Comparison of ENCODE assay signal across 8 cellular contexts in genomic region chr14:22850944-22851790, GRCh38. TPM values are rescaled to one million over a fixed set of nuclear protein-coding genes. Genes with fewer than 3 reads are reported as not detected.
DNase-seq lines count a peak whose midpoint lies in the region; ATAC-seq, FAIRE-seq and TF ChIP-seq lines count a peak whose summit lies in the region.

No MANE protein-coding gene starts in this region.

- intact Hi-C loops in GM12878 (cut with micrococcal nuclease; ENCODE audit: unreplicated experiment) = loop anchor here (5.0 kb wide), 1 partner anchor 294 kb away; no protein-coding TSS in a partner anchor

- H3K4me3 Mint-ChIP-seq in stimulated activated naive CD8-positive, alpha-beta T cell treated with anti-CD3 and anti-CD28 coated beads, Interleukin-15, Interleukin-2, amounts not matched to agents 100 ng/mL and 50 ng/mL, for 24 hours = no peak overlapping the region

- 81% methylated on average over 9 of the region's 9 CpGs for WGBS in GM12878 (ENCODE audit: insufficient coverage, insufficient replicate concordance, low lambda C conversion rate, missing lambda C conversion rate)

- H3K27me3 ChIP-seq in GM12878 (replicated peaks in 1 of 2; ENCODE audit: control insufficient read depth in 2 of 2, insufficient read depth in 2 of 2, low read length in 1 of 2) (no peaks in the 10 kb centered on the region), kidney epithelial cell (ENCODE audit: control insufficient read depth, insufficient read depth, low read length) (no peaks in the 10 kb centered on the region)

- no peak for TF ChIP-seq POLR2A in GM12878 (IDR thresholded peaks at IDR 0.05; ENCODE audit: low read depth, low read length)

- H3K27ac ChIP-seq in GM12878 (ENCODE audit: control insufficient read depth, insufficient read depth) = peak overlapping the region; percentile 18; the same call in 1 of the 2 replicates

- peak; percentile 75 for DNase-seq in A172 (ENCODE audit: low spot score)
- DNase-seq in LHCN-M2 (ENCODE audit: low read depth) = peak; percentile 99
- DNase-seq in GM12878 (ENCODE audit: low read depth, low spot score) = no peak
- DNase-seq in kidney epithelial cell (ENCODE audit: low read depth) = peak; percentile 76
- DNase-seq in activated gamma-delta T cell (lab: John Stamatoyannopoulos, UW) = no peak
- DNase-seq in NCI-H187 treated with DMSO at 0.1 percent for 48 hours (lab: John Stamatoyannopoulos, UW) = no peak
- DNase-seq in SK-N-DZ (ENCODE audit: low spot score) = no peak

- no peak for TF ChIP-seq EP300 in GM12878 (IDR thresholded peaks at IDR 0.05; ENCODE audit: borderline replicate concordance in 1 of 2, control insufficient read depth in 1 of 2, low read depth in 2 of 2, low read length in 2 of 2)

- H3K36me3 ChIP-seq in GM12878 (ENCODE audit: control insufficient read depth in 2 of 2, insufficient read depth in 2 of 2, low read length in 1 of 2) (no peaks in the 10 kb centered on the region), kidney epithelial cell (ENCODE audit: control insufficient read depth, insufficient read depth, low read length) (peaks cover 4% of the 10 kb centered on the region)

- TF ChIP-seq RAD21 in GM12878 (IDR thresholded peaks at IDR 0.05; ENCODE audit: insufficient read depth, low read depth, low read length) = no peak

- no peaks in the 10 kb centered on the region for H3K9me3 Mint-ChIP-seq in stimulated activated naive CD8-positive, alpha-beta T cell treated with anti-CD3 and anti-CD28 coated beads, Interleukin-15, Interleukin-2, amounts not matched to agents 100 ng/mL and 50 ng/mL, for 24 hours

- no peak overlapping the region for H3K9ac ChIP-seq in GM12878 (ENCODE audit: control insufficient read depth, insufficient read depth, low read length)

- peaks cover 18% of the 10 kb centered on the region for H3K4me1 ChIP-seq in GM12878 (ENCODE audit: control insufficient read depth, insufficient read depth, low read length)

- ATAC-seq in GM12878 = no peak

- no peak overlapping the region for H3K4me3 ChIP-seq in GM12878
- H3K4me3 ChIP-seq in kidney epithelial cell (ENCODE audit: low read depth, low read length) = no peak overlapping the region

- FAIRE-seq in GM12878 (lab: Jason Lieb, UNC) = no peak

- BruUV-seq in GM12878 (replicated peaks; lab: Mats Ljungman, UMichigan) = no TSS peak

- H3K79me2 ChIP-seq in GM12878 (ENCODE audit: control insufficient read depth, insufficient read depth, low read length) = no peaks in the 10 kb centered on the region

- H3K27ac Mint-ChIP-seq in stimulated activated naive CD8-positive, alpha-beta T cell treated with anti-CD3 and anti-CD28 coated beads, Interleukin-15, Interleukin-2, amounts not matched to agents 100 ng/mL and 50 ng/mL, for 24 hours = peak overlapping the region; percentile 26

- RAD21 ChIA-PET in GM12878 (lab: Charles Lee; ENCODE audit: unreplicated experiment) = interaction anchor here (1.0 to 9.4 kb wide), 13 partner anchors 21 to 295 kb away, joined by 3 to 130 read pairs (median 10); partner anchors contain the start of genes MRPL52 and OXA1L

- no peak overlapping the region for H3K4me2 ChIP-seq in GM12878 (ENCODE audit: control insufficient read depth, insufficient read depth)

- peaks cover under 1% of the 10 kb centered on the region for H3K36me3 Mint-ChIP-seq in stimulated activated naive CD8-positive, alpha-beta T cell treated with anti-CD3 and anti-CD28 coated beads, Interleukin-15, Interleukin-2, amounts not matched to agents 100 ng/mL and 50 ng/mL, for 24 hours (ENCODE audit: low read depth)

- POLR2A ChIA-PET in GM12878 (lab: Charles Lee) = interaction anchor here (0.5 to 0.8 kb wide), 4 partner anchors 28 to 280 kb away, joined by 3 to 7 read pairs (median 4); no protein-coding TSS in a partner anchor

- TF ChIP-seq CTCF in GM12878 (IDR thresholded peaks at IDR 0.05 in 2 of 3, conservative IDR thresholded peaks at IDR 0.05 in 1 of 3; ENCODE audit: control insufficient read depth in 2 of 3, extremely low read depth in 1 of 3, insufficient read depth in 1 of 3, low read depth in 3 of 3, low read length in 3 of 3) (no peak), kidney epithelial cell (IDR thresholded peaks at IDR 0.05; ENCODE audit: insufficient read depth, low read length, poor library complexity, severe bottlenecking) (no peak)

- in situ Hi-C loops in GM12878 (cut with MboI) = loop anchor here (10.0 kb wide), 1 partner anchor 466 kb away; no protein-coding TSS in a partner anchor

- SMC1A ChIA-PET in GM12878 (lab: Charles Lee; ENCODE audit: uncharacterized antibody, unreplicated experiment) = interaction anchor here (0.6 to 7.3 kb wide), 18 partner anchors 10 to 291 kb away, joined by 3 to 104 read pairs (median 6); partner anchors contain the start of genes LRP10, MRPL52, OXA1L and PRMT5

- H4K20me1 ChIP-seq in GM12878 (ENCODE audit: control insufficient read depth, insufficient read depth) = no peaks in the 10 kb centered on the region

- peak overlapping the region; percentile 39; the same call in 1 of the 2 replicates for H2AFZ ChIP-seq in GM12878 (ENCODE audit: control insufficient read depth, low read depth, low read length)

- no peaks in the 10 kb centered on the region for H3K9me3 ChIP-seq in GM12878 (replicated peaks; ENCODE audit: control insufficient read depth, insufficient read depth, low read length)

- CTCF ChIA-PET in GM12878 (lab: Yijun Ruan, JAX) = interaction anchor here (0.5 to 10.0 kb wide), 20 partner anchors 10 to 465 kb away, joined by 3 to 324 read pairs (median 35); partner anchors contain the start of genes LRP10, MRPL52, OXA1L and SLC7A7

- peaks cover 19% of the 10 kb centered on the region for H3K4me1 Mint-ChIP-seq in stimulated activated naive CD8-positive, alpha-beta T cell treated with anti-CD3 and anti-CD28 coated beads, Interleukin-15, Interleukin-2, amounts not matched to agents 100 ng/mL and 50 ng/mL, for 24 hours (ENCODE audit: low read depth)

- H3K27me3 Mint-ChIP-seq in stimulated activated naive CD8-positive, alpha-beta T cell treated with anti-CD3 and anti-CD28 coated beads, Interleukin-15, Interleukin-2, amounts not matched to agents 100 ng/mL and 50 ng/mL, for 24 hours = peaks cover 8% of the 10 kb centered on the region

RNA-seq across cellular contexts. Expression of gene MMP14, which starts 14.8 kb away (rescaled TPM):
- total RNA-seq in A172 (2014; rRNA removed; shearing (Covaris generic)) = 82.4 and 92.9 TPM in 2 replicates
- 292 and 331 TPM in 2 replicates for total RNA-seq in LHCN-M2 (2014; rRNA removed)
- 172 TPM for polyA plus RNA-seq in LHCN-M2 (2012)
- total RNA-seq in GM12878 (2013; cell fraction: nucleolus; rRNA removed) = 3.2 and 5.0 TPM in 2 replicates
- total RNA-seq in GM12878 (2014; rRNA removed) = 0.38 and 0.85 TPM in 2 replicates
- 0.28 and 0.31 TPM in 2 replicates for total RNA-seq in GM12878 (2014; rRNA removed; fragmentation: Illumina TruSeq; extraction: Trizol)
- total RNA-seq in GM12878 (2021) = 1.1 and 1.8 TPM in 2 replicates
- polyA plus RNA-seq in GM12878 (2011; ENCODE audit: low read depth) = 1.2 TPM
- 0.65 and 0.91 TPM in 2 replicates for polyA plus RNA-seq in GM12878 (2011; rRNA removed)
- polyA plus RNA-seq in GM12878 (2011; cell fraction: cytosol; rRNA removed) = 1.8 and 2.0 TPM in 2 replicates
- 7.5 and 8.2 TPM in 2 replicates for polyA plus RNA-seq in GM12878 (2011; cell fraction: nucleus; rRNA removed)
- 0.46 and 0.59 TPM in 2 replicates for polyA plus RNA-seq in GM12878 (2012)
- polyA plus RNA-seq in GM12878 (2014; fragmentation: Illumina TruSeq; extraction: Trizol) = 0.27 and 0.56 TPM in 2 replicates
- polyA plus RNA-seq in GM12878 (2014; fragmentation: Nextera tagmentation; extraction: Ambion mirVana) = not detected
- 1.8 and 1.9 TPM in 2 replicates for polyA plus RNA-seq in GM12878 (2014; rRNA removed)
- polyA plus RNA-seq in GM12878 (2016; fragmentation: Nextera tagmentation; extraction: Ambion mirVana) = under 1 TPM; 0.32 to 0.42 TPM
- polyA minus RNA-seq in GM12878 (2011; rRNA and poly(A)+ RNA removed) = 0.15 and 0.26 TPM in 2 replicates
- polyA minus RNA-seq in GM12878 (2011; cell fraction: cytosol; rRNA and poly(A)+ RNA removed) = not detected in 2 replicates
- 0.57 and 1.1 TPM in 2 replicates for polyA minus RNA-seq in GM12878 (2011; cell fraction: nucleus; rRNA and poly(A)+ RNA removed)
- 650 and 669 TPM in 2 replicates for total RNA-seq in kidney epithelial cell
- polyA plus RNA-seq in SK-N-DZ (2014; cell fraction: cytosol; rRNA removed) = 3.1 and 4.2 TPM in 2 replicates
- polyA plus RNA-seq in SK-N-DZ (2014; cell fraction: nucleus; rRNA removed) = 1.7 and 3.4 TPM in 2 replicates

RNA-seq across cellular contexts. Expression of gene LRP10, which starts 20.4 kb away (rescaled TPM):
- 28.7 and 38.7 TPM in 2 replicates for total RNA-seq in A172 (2014; rRNA removed; shearing (Covaris generic))
- total RNA-seq in LHCN-M2 (2014; rRNA removed) = 86.0 and 86.5 TPM in 2 replicates
- 127 TPM for polyA plus RNA-seq in LHCN-M2 (2012)
- total RNA-seq in GM12878 (2013; cell fraction: nucleolus; rRNA removed) = 43.0 and 46.7 TPM in 2 replicates
- total RNA-seq in GM12878 (2014; rRNA removed) = 16.7 and 17.8 TPM in 2 replicates
- 10.5 and 13.5 TPM in 2 replicates for total RNA-seq in GM12878 (2014; rRNA removed; fragmentation: Illumina TruSeq; extraction: Trizol)
- total RNA-seq in GM12878 (2021) = 51.5 and 56.9 TPM in 2 replicates
- 23.9 TPM for polyA plus RNA-seq in GM12878 (2011; ENCODE audit: low read depth)
- 7.9 and 20.4 TPM in 2 replicates for polyA plus RNA-seq in GM12878 (2011; rRNA removed)
- polyA plus RNA-seq in GM12878 (2011; cell fraction: cytosol; rRNA removed) = 30.1 and 31.1 TPM in 2 replicates
- 57.3 and 57.9 TPM in 2 replicates for polyA plus RNA-seq in GM12878 (2011; cell fraction: nucleus; rRNA removed)
- polyA plus RNA-seq in GM12878 (2012) = 47.1 and 60.2 TPM in 2 replicates
- polyA plus RNA-seq in GM12878 (2014; fragmentation: Illumina TruSeq; extraction: Trizol) = 8.3 and 24.5 TPM in 2 replicates
- polyA plus RNA-seq in GM12878 (2014; fragmentation: Nextera tagmentation; extraction: Ambion mirVana) = 1 to 10 TPM; 3.0 TPM
- 21.4 and 23.0 TPM in 2 replicates for polyA plus RNA-seq in GM12878 (2014; rRNA removed)
- 10 to 100 TPM; 43.8 to 53.7 TPM for polyA plus RNA-seq in GM12878 (2016; fragmentation: Nextera tagmentation; extraction: Ambion mirVana)
- polyA minus RNA-seq in GM12878 (2011; rRNA and poly(A)+ RNA removed) = 43.4 and 68.8 TPM in 2 replicates
- 30.1 and 34.1 TPM in 2 replicates for polyA minus RNA-seq in GM12878 (2011; cell fraction: cytosol; rRNA and poly(A)+ RNA removed)
- 24.3 and 36.3 TPM in 2 replicates for polyA minus RNA-seq in GM12878 (2011; cell fraction: nucleus; rRNA and poly(A)+ RNA removed)
- 124 and 150 TPM in 2 replicates for total RNA-seq in kidney epithelial cell
- 2.2 and 2.5 TPM in 2 replicates for polyA plus RNA-seq in SK-N-DZ (2014; cell fraction: cytosol; rRNA removed)
- polyA plus RNA-seq in SK-N-DZ (2014; cell fraction: nucleus; rRNA removed) = 1.6 and 3.7 TPM in 2 replicates

RNA-seq across cellular contexts. Expression of gene MRPL52, which starts 21.5 kb away (rescaled TPM):
- 72.1 and 163 TPM in 2 replicates for total RNA-seq in A172 (2014; rRNA removed; shearing (Covaris generic))
- total RNA-seq in LHCN-M2 (2014; rRNA removed) = 104 and 188 TPM in 2 replicates
- polyA plus RNA-seq in LHCN-M2 (2012) = 193 TPM
- 21.8 and 22.3 TPM in 2 replicates for total RNA-seq in GM12878 (2013; cell fraction: nucleolus; rRNA removed)
- total RNA-seq in GM12878 (2014; rRNA removed) = 102 and 143 TPM in 2 replicates
- 110 and 135 TPM in 2 replicates for total RNA-seq in GM12878 (2014; rRNA removed; fragmentation: Illumina TruSeq; extraction: Trizol)
- total RNA-seq in GM12878 (2021) = 193 and 208 TPM in 2 replicates
- polyA plus RNA-seq in GM12878 (2011; ENCODE audit: low read depth) = 136 TPM
- polyA plus RNA-seq in GM12878 (2011; rRNA removed) = 62.7 and 86.1 TPM in 2 replicates
- polyA plus RNA-seq in GM12878 (2011; cell fraction: cytosol; rRNA removed) = 51.4 and 58.7 TPM in 2 replicates
- polyA plus RNA-seq in GM12878 (2011; cell fraction: nucleus; rRNA removed) = 32.4 and 47.1 TPM in 2 replicates
- polyA plus RNA-seq in GM12878 (2012) = 113 and 144 TPM in 2 replicates
- polyA plus RNA-seq in GM12878 (2014; fragmentation: Illumina TruSeq; extraction: Trizol) = 43.2 and 67.3 TPM in 2 replicates
- 100 to 1,000 TPM in 1 of 2 experiments, 10 to 100 TPM in 1; 51.7 to 142 TPM for polyA plus RNA-seq in GM12878 (2014; fragmentation: Nextera tagmentation; extraction: Ambion mirVana)
- 172 and 212 TPM in 2 replicates for polyA plus RNA-seq in GM12878 (2014; rRNA removed)
- polyA plus RNA-seq in GM12878 (2016; fragmentation: Nextera tagmentation; extraction: Ambion mirVana) = 100 to 1,000 TPM; 530 to 541 TPM
- polyA minus RNA-seq in GM12878 (2011; rRNA and poly(A)+ RNA removed) = 9.3 and 15.1 TPM in 2 replicates
- polyA minus RNA-seq in GM12878 (2011; cell fraction: cytosol; rRNA and poly(A)+ RNA removed) = 12.3 and 22.1 TPM in 2 replicates
- 7.9 and 18.8 TPM in 2 replicates for polyA minus RNA-seq in GM12878 (2011; cell fraction: nucleus; rRNA and poly(A)+ RNA removed)
- total RNA-seq in kidney epithelial cell = 102 and 362 TPM in 2 replicates
- 263 and 507 TPM in 2 replicates for polyA plus RNA-seq in SK-N-DZ (2014; cell fraction: cytosol; rRNA removed)
- 124 and 172 TPM in 2 replicates for polyA plus RNA-seq in SK-N-DZ (2014; cell fraction: nucleus; rRNA removed)

RNA-seq across cellular contexts. Expression of gene REM2, which starts 31.9 kb away (rescaled TPM):
- not detected in 2 replicates for total RNA-seq in A172 (2014; rRNA removed; shearing (Covaris generic))
- total RNA-seq in LHCN-M2 (2014; rRNA removed) = 0.06 and 0.13 TPM in 2 replicates
- polyA plus RNA-seq in LHCN-M2 (2012) = 0.17 TPM
- 3.3 and 4.7 TPM in 2 replicates for total RNA-seq in GM12878 (2013; cell fraction: nucleolus; rRNA removed)
- total RNA-seq in GM12878 (2014; rRNA removed) = 0.87 and 1.2 TPM in 2 replicates
- 0.27 and 0.37 TPM in 2 replicates for total RNA-seq in GM12878 (2014; rRNA removed; fragmentation: Illumina TruSeq; extraction: Trizol)
- total RNA-seq in GM12878 (2021) = 0.66 and 0.69 TPM in 2 replicates
- 0.84 TPM for polyA plus RNA-seq in GM12878 (2011; ENCODE audit: low read depth)
- polyA plus RNA-seq in GM12878 (2011; rRNA removed) = 0.69 and 1.1 TPM in 2 replicates
- 0.59 and 0.61 TPM in 2 replicates for polyA plus RNA-seq in GM12878 (2011; cell fraction: cytosol; rRNA removed)
- 1.9 and 2.3 TPM in 2 replicates for polyA plus RNA-seq in GM12878 (2011; cell fraction: nucleus; rRNA removed)
- polyA plus RNA-seq in GM12878 (2012) = 0.94 and 1.6 TPM in 2 replicates
- 0.17 and 0.66 TPM in 2 replicates for polyA plus RNA-seq in GM12878 (2014; fragmentation: Illumina TruSeq; extraction: Trizol)
- 1 to 10 TPM in 1 of 2 experiments, under 1 TPM in 1; 0.68 to 1.3 TPM for polyA plus RNA-seq in GM12878 (2014; fragmentation: Nextera tagmentation; extraction: Ambion mirVana)
- 1.3 and 1.5 TPM in 2 replicates for polyA plus RNA-seq in GM12878 (2014; rRNA removed)
- 1 to 10 TPM in 1 of 2 experiments, under 1 TPM in 1; 0.97 to 1.5 TPM for polyA plus RNA-seq in GM12878 (2016; fragmentation: Nextera tagmentation; extraction: Ambion mirVana)
- polyA minus RNA-seq in GM12878 (2011; rRNA and poly(A)+ RNA removed) = 0.88 and 1.6 TPM in 2 replicates
- 0.94 TPM in 2 replicates for polyA minus RNA-seq in GM12878 (2011; cell fraction: cytosol; rRNA and poly(A)+ RNA removed)
- polyA minus RNA-seq in GM12878 (2011; cell fraction: nucleus; rRNA and poly(A)+ RNA removed) = 2.4 and 2.8 TPM in 2 replicates
- total RNA-seq in kidney epithelial cell = 0.48 and 1.2 TPM in 2 replicates
- 2.5 and 4.0 TPM in 2 replicates for polyA plus RNA-seq in SK-N-DZ (2014; cell fraction: cytosol; rRNA removed)
- polyA plus RNA-seq in SK-N-DZ (2014; cell fraction: nucleus; rRNA removed) = 1.2 and 5.2 TPM in 2 replicates

RNA-seq across cellular contexts. Expression of gene SLC7A7, which starts 35.9 kb away (rescaled TPM):
- total RNA-seq in A172 (2014; rRNA removed; shearing (Covaris generic)) = 0.74 TPM in 1 of 2 replicates, not detected in the other
- 4.2 and 4.6 TPM in 2 replicates for total RNA-seq in LHCN-M2 (2014; rRNA removed)
- polyA plus RNA-seq in LHCN-M2 (2012) = 2.2 TPM
- total RNA-seq in GM12878 (2013; cell fraction: nucleolus; rRNA removed) = 64.8 and 70.2 TPM in 2 replicates
- 55.6 and 58.5 TPM in 2 replicates for total RNA-seq in GM12878 (2014; rRNA removed)
- total RNA-seq in GM12878 (2014; rRNA removed; fragmentation: Illumina TruSeq; extraction: Trizol) = 38.5 and 39.7 TPM in 2 replicates
- total RNA-seq in GM12878 (2021) = 44.7 and 50.8 TPM in 2 replicates
- 31.6 TPM for polyA plus RNA-seq in GM12878 (2011; ENCODE audit: low read depth)
- polyA plus RNA-seq in GM12878 (2011; rRNA removed) = 58.6 and 79.2 TPM in 2 replicates
- 81.8 and 100 TPM in 2 replicates for polyA plus RNA-seq in GM12878 (2011; cell fraction: cytosol; rRNA removed)
- 56.1 and 60.0 TPM in 2 replicates for polyA plus RNA-seq in GM12878 (2011; cell fraction: nucleus; rRNA removed)
- polyA plus RNA-seq in GM12878 (2012) = 29.4 and 38.4 TPM in 2 replicates
- 64.3 and 65.1 TPM in 2 replicates for polyA plus RNA-seq in GM12878 (2014; fragmentation: Illumina TruSeq; extraction: Trizol)
- polyA plus RNA-seq in GM12878 (2014; fragmentation: Nextera tagmentation; extraction: Ambion mirVana) = 10 to 100 TPM; 48.1 to 72.7 TPM
- polyA plus RNA-seq in GM12878 (2014; rRNA removed) = 53.5 and 60.2 TPM in 2 replicates
- polyA plus RNA-seq in GM12878 (2016; fragmentation: Nextera tagmentation; extraction: Ambion mirVana) = 10 to 100 TPM; 27.8 to 31.1 TPM
- 85.9 and 88.4 TPM in 2 replicates for polyA minus RNA-seq in GM12878 (2011; rRNA and poly(A)+ RNA removed)
- 18.2 and 18.3 TPM in 2 replicates for polyA minus RNA-seq in GM12878 (2011; cell fraction: cytosol; rRNA and poly(A)+ RNA removed)
- 15.2 and 20.2 TPM in 2 replicates for polyA minus RNA-seq in GM12878 (2011; cell fraction: nucleus; rRNA and poly(A)+ RNA removed)
- total RNA-seq in kidney epithelial cell = 6.8 and 10.0 TPM in 2 replicates
- 0.48 and 2.2 TPM in 2 replicates for polyA plus RNA-seq in SK-N-DZ (2014; cell fraction: cytosol; rRNA removed)
- polyA plus RNA-seq in SK-N-DZ (2014; cell fraction: nucleus; rRNA removed) = 0.37 and 1.5 TPM in 2 replicates

Comparison
In these comparisons a context has a peak if more than half of its experiments do, and no peak if none do; other contexts are left out.
1. DNase-seq: peak in A172 (single experiment), LHCN-M2 (single experiment) and kidney epithelial cell (single experiment); none in GM12878 (single experiment), activated gamma-delta T cell (single experiment), NCI-H187 treated with DMSO at 0.1 percent for 48 hours (single experiment) and SK-N-DZ (single experiment).
2. RNA of gene MMP14, which starts 14.8 kb away (total RNA-seq): 650 to 669 TPM in kidney epithelial cell, 292 to 331 TPM in LHCN-M2 and 82.4 to 92.9 TPM in A172; 0.28 to 5.0 TPM in GM12878; every median in the first group is over 10 times any median in the second.